31 cellular contexts compared by ENCODE assay signal in the genomic region with DNA sequence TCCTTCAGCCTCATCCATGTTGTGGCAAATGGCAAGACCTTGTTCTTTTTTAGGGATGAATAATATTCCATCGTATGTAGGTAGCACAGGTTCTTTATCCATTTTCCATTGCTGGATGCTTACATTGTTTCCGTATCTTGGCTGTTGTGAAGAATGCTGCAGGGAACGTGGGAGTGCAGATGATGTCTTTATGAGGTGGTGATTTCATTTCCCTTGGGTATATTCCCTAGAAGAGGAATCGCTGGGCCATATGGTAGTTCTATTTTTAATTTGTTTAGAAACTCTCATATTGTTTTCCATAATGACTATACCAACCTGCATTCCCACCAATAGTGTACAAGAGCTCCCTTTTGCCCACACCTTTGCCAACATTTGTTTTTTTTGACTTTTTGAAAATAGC.
"Had no signal": no experiment of that assay in that cellular context is flagged by ENCODE, and none has a peak within 500 bp of the region (broad histone marks: within the 10 kb centered on the region; RNA-seq: fewer than 3 reads in every experiment).

No MANE protein-coding gene starts in this region.

- H3K4me1 ChIP-seq: Peyer's patch, SJSA1 had no signal

- H3K4me3 ChIP-seq: Peyer's patch, SJSA1 had no signal

- H3K9me3 ChIP-seq: Peyer's patch, SJSA1 had no signal

- H3K27ac ChIP-seq: KMS-11, Peyer's patch, SJSA1, VCaP had no signal

- ATAC-seq: activated naive CD8-positive, alpha-beta T cell treated with anti-CD3 and anti-CD28 coated beads, Interleukin-2, amount 50 U/mL, for 24 hours; PC-3 had no signal

- DNase-seq: activated B cell treated with CpG ODN at 0.5 μM for 24 hours; activated CD4-positive, alpha-beta memory T cell treated with anti-CD3 and anti-CD28 coated beads for 36 hours; activated CD4-positive, alpha-beta T cell treated with anti-CD3 and anti-CD28 coated beads for 4 hours; activated CD4-positive, alpha-beta T cell treated with anti-CD3 and anti-CD28 coated beads, Interleukin-2, amount 50 U/mL, for 1 hour; activated CD4-positive, CD25-positive, alpha-beta regulatory T cell treated with anti-CD3 and anti-CD28 coated beads, Interleukin-2, amount 50 U/mL, for 72 hours; activated CD8-positive, alpha-beta memory T cell treated with anti-CD3 and anti-CD28 coated beads, Interleukin-2, amount 50 U/mL, for 4 hours; activated effector memory CD4-positive, alpha-beta T cell treated with Interleukin-2 at 50 U/mL for 16 hours; activated naive CD4-positive, alpha-beta T cell treated with anti-CD3 and anti-CD28 coated beads, Interleukin-2, amount 10 ng/mL, durations not matched to agents 7 days and 5 days; activated naive CD8-positive, alpha-beta T cell treated with anti-CD3 and anti-CD28 coated beads, Interleukin-2, amount 50 U/mL, for 24 hours; activated T-cell treated with anti-CD3 and anti-CD28 coated beads for 4 hours; activated T-cell treated with anti-CD3 and anti-CD28 coated beads, Interleukin-2, amount 50 U/mL, for 48 hours; anterior cingulate cortex; caudate nucleus; MM.1S; MV-4-11; NCI-H1092; NCI-H1436 treated with DMSO at 0.1 percent for 48 hours; NCI-H1930; NCI-H2081 treated with DMSO at 0.1 percent for 48 hours; NCI-H510A; NCI-H526; NCI-H748 treated with DMSO at 0.1 percent for 48 hours; NK-92 treated with Interleukin-12 subunit alpha and Interleukin-12 subunit beta, amount 100 ng/mL, for 24 hours; PC-3; Peyer's patch; RPMI8226; SHP77 treated with DMSO at 0.1 percent for 48 hours; SK-N-SH had no signal

- H3K9me2 ChIP-seq: SK-N-SH had no signal

- H3K27me3 ChIP-seq: Peyer's patch, SJSA1 had no signal

- H3K9ac ChIP-seq: KMS-11, SK-N-SH had no signal

- H3K36me3 ChIP-seq: Peyer's patch, SJSA1 had no signal

- H3K4me2 ChIP-seq: KMS-11, SK-N-SH had no signal
